In the genomic region with DNA sequence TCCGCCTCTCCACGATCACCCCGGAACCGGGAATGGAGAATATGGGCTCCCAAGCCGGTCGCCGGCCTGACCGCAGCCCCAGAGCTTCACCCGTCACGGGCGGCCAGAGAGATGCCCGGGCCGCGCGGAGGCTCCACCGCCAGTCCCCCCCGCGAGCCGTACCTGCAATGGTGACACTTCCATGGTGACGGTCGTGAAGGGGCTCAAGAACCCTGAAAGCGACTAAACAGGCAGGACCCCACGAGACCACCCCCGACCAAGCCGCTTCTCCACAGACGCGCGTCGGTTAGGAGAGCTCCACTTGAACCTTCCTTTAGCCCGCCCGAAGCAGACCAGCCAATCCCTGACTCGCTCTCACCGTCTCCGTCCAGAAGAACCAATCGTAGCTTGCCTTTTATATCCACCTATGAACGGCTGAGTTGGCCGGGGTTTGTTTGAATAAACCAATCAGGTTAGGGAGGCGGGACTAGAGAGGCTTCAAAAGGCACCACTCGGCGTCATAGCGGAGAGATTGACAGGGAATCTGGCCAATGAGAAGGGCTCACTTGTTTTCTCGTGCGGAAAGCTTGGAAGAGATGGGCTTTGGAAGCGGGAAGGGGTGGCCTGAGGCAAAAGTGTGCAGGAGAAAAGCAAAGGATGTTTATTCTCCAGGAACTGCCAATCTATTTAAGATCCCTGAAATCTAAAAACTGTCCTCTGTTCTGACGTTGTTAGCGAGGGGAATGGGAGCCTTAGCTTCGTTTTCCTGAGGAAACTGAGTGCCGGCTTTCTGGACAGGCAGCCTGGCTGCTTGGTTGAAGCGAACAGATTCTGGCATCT, we compare ENCODE assay signal across 1 cellular context.
A peak's percentile ranks its signal among the peaks of the same experiment; 100 is the strongest.
TF ChIP-seq lines count a peak whose summit lies in the region.

A gene with protein sequence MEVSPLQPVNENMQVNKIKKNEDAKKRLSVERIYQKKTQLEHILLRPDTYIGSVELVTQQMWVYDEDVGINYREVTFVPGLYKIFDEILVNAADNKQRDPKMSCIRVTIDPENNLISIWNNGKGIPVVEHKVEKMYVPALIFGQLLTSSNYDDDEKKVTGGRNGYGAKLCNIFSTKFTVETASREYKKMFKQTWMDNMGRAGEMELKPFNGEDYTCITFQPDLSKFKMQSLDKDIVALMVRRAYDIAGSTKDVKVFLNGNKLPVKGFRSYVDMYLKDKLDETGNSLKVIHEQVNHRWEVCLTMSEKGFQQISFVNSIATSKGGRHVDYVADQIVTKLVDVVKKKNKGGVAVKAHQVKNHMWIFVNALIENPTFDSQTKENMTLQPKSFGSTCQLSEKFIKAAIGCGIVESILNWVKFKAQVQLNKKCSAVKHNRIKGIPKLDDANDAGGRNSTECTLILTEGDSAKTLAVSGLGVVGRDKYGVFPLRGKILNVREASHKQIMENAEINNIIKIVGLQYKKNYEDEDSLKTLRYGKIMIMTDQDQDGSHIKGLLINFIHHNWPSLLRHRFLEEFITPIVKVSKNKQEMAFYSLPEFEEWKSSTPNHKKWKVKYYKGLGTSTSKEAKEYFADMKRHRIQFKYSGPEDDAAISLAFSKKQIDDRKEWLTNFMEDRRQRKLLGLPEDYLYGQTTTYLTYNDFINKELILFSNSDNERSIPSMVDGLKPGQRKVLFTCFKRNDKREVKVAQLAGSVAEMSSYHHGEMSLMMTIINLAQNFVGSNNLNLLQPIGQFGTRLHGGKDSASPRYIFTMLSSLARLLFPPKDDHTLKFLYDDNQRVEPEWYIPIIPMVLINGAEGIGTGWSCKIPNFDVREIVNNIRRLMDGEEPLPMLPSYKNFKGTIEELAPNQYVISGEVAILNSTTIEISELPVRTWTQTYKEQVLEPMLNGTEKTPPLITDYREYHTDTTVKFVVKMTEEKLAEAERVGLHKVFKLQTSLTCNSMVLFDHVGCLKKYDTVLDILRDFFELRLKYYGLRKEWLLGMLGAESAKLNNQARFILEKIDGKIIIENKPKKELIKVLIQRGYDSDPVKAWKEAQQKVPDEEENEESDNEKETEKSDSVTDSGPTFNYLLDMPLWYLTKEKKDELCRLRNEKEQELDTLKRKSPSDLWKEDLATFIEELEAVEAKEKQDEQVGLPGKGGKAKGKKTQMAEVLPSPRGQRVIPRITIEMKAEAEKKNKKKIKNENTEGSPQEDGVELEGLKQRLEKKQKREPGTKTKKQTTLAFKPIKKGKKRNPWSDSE (N-terminal part only) (minus strand): TSS at position 288 of the 819 bp plus-strand sequence. CDS start 105 bp downstream, at position 183.

TF ChIP-seq in SK-N-SH, 30 proteins besides CTCF, POLR2A, EP300 and RAD21 (continued from another document):
- peak; percentile 96 for TF ChIP-seq CHD2 (IDR thresholded peaks at IDR 0.05; ENCODE audit: low read length, partially characterized antibody)
- TF ChIP-seq, protein P1, sequence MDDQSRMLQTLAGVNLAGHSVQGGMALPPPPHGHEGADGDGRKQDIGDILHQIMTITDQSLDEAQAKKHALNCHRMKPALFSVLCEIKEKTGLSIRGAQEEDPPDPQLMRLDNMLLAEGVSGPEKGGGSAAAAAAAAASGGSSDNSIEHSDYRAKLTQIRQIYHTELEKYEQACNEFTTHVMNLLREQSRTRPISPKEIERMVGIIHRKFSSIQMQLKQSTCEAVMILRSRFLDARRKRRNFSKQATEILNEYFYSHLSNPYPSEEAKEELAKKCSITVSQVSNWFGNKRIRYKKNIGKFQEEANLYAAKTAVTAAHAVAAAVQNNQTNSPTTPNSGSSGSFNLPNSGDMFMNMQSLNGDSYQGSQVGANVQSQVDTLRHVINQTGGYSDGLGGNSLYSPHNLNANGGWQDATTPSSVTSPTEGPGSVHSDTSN (IDR thresholded peaks at IDR 0.05) = peak; percentile 100
- TF ChIP-seq MXI1 (IDR thresholded peaks at IDR 0.05; ENCODE audit: low read depth, low read length) = peak; percentile 90
- 0 out of 2 replicates have a peak, but pooled peaks have one; percentile 6 for TF ChIP-seq NFIC (IDR thresholded peaks at IDR 0.05; ENCODE audit: borderline replicate concordance)
- TF ChIP-seq POLR2AphosphoS5 (IDR thresholded peaks at IDR 0.05; ENCODE audit: low read depth, low read length) = peak; percentile 64
- peak; percentile 70; the same call in 1 of the 2 replicates for TF ChIP-seq TAF1 (IDR thresholded peaks at IDR 0.05; ENCODE audit: borderline replicate concordance, low read depth, low read length)
- TF ChIP-seq RFX5 (IDR thresholded peaks at IDR 0.05; ENCODE audit: low read length) = 0 out of 2 replicates have a peak, but pooled peaks have one; percentile 72
- TF ChIP-seq GATA2 (CRISPR knock-in tag; IDR thresholded peaks at IDR 0.05) = no peak
- peak; percentile 98 for TF ChIP-seq FOXM1 (IDR thresholded peaks at IDR 0.05; ENCODE audit: low read depth)
- TF ChIP-seq SIN3A (IDR thresholded peaks at IDR 0.05; ENCODE audit: borderline replicate concordance, low read depth, low read length) = peak; percentile 90
- TF ChIP-seq, protein P2, sequence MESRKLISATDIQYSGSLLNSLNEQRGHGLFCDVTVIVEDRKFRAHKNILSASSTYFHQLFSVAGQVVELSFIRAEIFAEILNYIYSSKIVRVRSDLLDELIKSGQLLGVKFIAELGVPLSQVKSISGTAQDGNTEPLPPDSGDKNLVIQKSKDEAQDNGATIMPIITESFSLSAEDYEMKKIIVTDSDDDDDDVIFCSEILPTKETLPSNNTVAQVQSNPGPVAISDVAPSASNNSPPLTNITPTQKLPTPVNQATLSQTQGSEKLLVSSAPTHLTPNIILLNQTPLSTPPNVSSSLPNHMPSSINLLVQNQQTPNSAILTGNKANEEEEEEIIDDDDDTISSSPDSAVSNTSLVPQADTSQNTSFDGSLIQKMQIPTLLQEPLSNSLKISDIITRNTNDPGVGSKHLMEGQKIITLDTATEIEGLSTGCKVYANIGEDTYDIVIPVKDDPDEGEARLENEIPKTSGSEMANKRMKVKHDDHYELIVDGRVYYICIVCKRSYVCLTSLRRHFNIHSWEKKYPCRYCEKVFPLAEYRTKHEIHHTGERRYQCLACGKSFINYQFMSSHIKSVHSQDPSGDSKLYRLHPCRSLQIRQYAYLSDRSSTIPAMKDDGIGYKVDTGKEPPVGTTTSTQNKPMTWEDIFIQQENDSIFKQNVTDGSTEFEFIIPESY (IDR thresholded peaks at IDR 0.05; ENCODE audit: borderline replicate concordance, low read depth) = 0 out of 2 replicates have a peak, but pooled peaks have one; percentile 47
- TF ChIP-seq, protein P3, sequence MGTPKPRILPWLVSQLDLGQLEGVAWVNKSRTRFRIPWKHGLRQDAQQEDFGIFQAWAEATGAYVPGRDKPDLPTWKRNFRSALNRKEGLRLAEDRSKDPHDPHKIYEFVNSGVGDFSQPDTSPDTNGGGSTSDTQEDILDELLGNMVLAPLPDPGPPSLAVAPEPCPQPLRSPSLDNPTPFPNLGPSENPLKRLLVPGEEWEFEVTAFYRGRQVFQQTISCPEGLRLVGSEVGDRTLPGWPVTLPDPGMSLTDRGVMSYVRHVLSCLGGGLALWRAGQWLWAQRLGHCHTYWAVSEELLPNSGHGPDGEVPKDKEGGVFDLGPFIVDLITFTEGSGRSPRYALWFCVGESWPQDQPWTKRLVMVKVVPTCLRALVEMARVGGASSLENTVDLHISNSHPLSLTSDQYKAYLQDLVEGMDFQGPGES (IDR thresholded peaks at IDR 0.05; ENCODE audit: low read depth, low read length) = peak; percentile 99
